Comparison of ENCODE assay signal across 6 cellular contexts in the genomic region with DNA sequence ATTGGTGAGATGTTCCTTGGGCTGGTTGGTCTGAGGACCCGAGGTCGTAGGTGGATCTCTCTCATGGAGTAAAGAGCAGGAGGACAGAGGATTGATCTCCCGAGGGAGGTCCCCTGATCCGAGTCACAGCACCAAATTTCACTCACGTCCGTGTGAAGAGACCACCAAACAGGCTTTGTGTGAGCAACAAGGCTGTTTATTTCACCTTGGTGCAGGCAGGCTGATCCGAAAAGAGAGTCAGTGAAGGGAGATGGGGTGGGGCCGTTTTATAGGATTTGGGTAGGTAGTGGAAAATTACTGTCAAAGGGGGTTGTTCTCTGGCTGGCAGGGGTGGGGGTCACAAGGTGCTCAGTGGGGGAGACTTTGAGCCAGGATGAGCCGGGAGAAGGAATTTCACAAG.
A peak's percentile ranks its signal among the peaks of the same experiment; 100 is the strongest.
DNase-seq lines count a peak whose midpoint lies in the region; ATAC-seq and TF ChIP-seq lines count a peak whose summit lies in the region.
"Not testable (repeated sequence)": the region's sequence is repeated elsewhere in the genome, so short reads cannot be mapped to it uniquely, and the experiment has no call there.

No MANE protein-coding gene starts in this region.

- TF ChIP-seq CTCF in H9 (conservative IDR thresholded peaks at IDR 0.05); endodermal cell (conservative IDR thresholded peaks at IDR 0.05); type B pancreatic cell (conservative IDR thresholded peaks at IDR 0.05): not testable (repeated sequence)

- H3K4ac ChIP-seq in H9 (ENCODE audit: low read depth, low read length); mesendoderm (ENCODE audit: low read depth, low read length): not testable (repeated sequence)

- not testable (repeated sequence) for H2BK120ac ChIP-seq in H9 (ENCODE audit: low read depth, low read length, poor library complexity, severe bottlenecking); mesendoderm (ENCODE audit: low read depth, low read length)

- H3K27ac Mint-ChIP-seq in H9; activated CD8-positive, alpha-beta memory T cell treated with anti-CD3 and anti-CD28 coated beads, Interleukin-2, amount 10 ng/mL, durations not matched to agents 7 days and 5 days; type B pancreatic cell: not testable (repeated sequence)
- peak overlapping the region; percentile 89 for H3K27ac Mint-ChIP-seq in endodermal cell

- H3K4me3 ChIP-seq in endodermal cell (ENCODE audit: low read length); mesendoderm (ENCODE audit: low read length): not testable (repeated sequence)

- H3K27me3 ChIP-seq in H9 (ENCODE audit: insufficient read depth, low read length); endodermal cell (ENCODE audit: control insufficient read depth, insufficient read depth, low read length, poor library complexity, severe bottlenecking); mesendoderm (ENCODE audit: insufficient read depth, low read length, poor library complexity): not testable (repeated sequence)

- not testable (repeated sequence) for H3K4me2 ChIP-seq in H9 (ENCODE audit: insufficient read depth, insufficient read length, low read length); mesendoderm (ENCODE audit: low read length)

- H3K36me3 ChIP-seq in endodermal cell (ENCODE audit: control insufficient read depth, insufficient read depth, low read length); mesendoderm (ENCODE audit: control insufficient read depth, insufficient read depth, low read length): not testable (repeated sequence)

- ATAC-seq in activated CD8-positive, alpha-beta memory T cell treated with anti-CD3 and anti-CD28 coated beads, Interleukin-2, amount 10 ng/mL, durations not matched to agents 7 days and 5 days = not testable (repeated sequence)

- H3K79me1 ChIP-seq in H9 (ENCODE audit: insufficient read depth, low read depth, low read length, poor library complexity, severe bottlenecking); mesendoderm (ENCODE audit: low read length): not testable (repeated sequence)

- H3K56ac ChIP-seq in H9 (ENCODE audit: insufficient read length, low read depth, low read length) = not testable (repeated sequence)
- H3K56ac ChIP-seq in mesendoderm (ENCODE audit: low read length) = peak overlapping the region; percentile 79

- H3K4me1 ChIP-seq in H9 (ENCODE audit: insufficient read depth, low read length); endodermal cell (ENCODE audit: control insufficient read depth, insufficient read depth, low read length); mesendoderm (ENCODE audit: control insufficient read depth, low read depth, low read length): not testable (repeated sequence)

- CTCF ChIA-PET in activated CD8-positive, alpha-beta memory T cell treated with anti-CD3 and anti-CD28 coated beads, Interleukin-2, amount 10 ng/mL, durations not matched to agents 7 days and 5 days (lab: Charles Lee) = not testable (repeated sequence)

- not testable (repeated sequence) for H2BK20ac ChIP-seq in H9 (ENCODE audit: low read depth, low read length, poor library complexity, severe bottlenecking)

- not testable (repeated sequence) for H2BK12ac ChIP-seq in H9 (ENCODE audit: insufficient read length, low read depth, low read length)

- H3K9me3 Mint-ChIP-seq in H9; activated CD8-positive, alpha-beta memory T cell treated with anti-CD3 and anti-CD28 coated beads, Interleukin-2, amount 10 ng/mL, durations not matched to agents 7 days and 5 days (ENCODE audit: low read depth); endodermal cell; type B pancreatic cell: not testable (repeated sequence)

- not testable (repeated sequence) for H3K79me2 ChIP-seq in H9 (ENCODE audit: insufficient read depth, low read length)
- peaks cover 22% of the 10 kb centered on the region for H3K79me2 ChIP-seq in mesendoderm (ENCODE audit: control insufficient read depth, insufficient read depth, low read length)

- no CpG with 5 or more reads among the region's 9 CpGs for WGBS in H9 (ENCODE audit: extremely low coverage, insufficient read length, low lambda C conversion rate)
- WGBS in endodermal cell (ENCODE audit: insufficient coverage in 1 of 2, insufficient read length in 1 of 2), 2 experiments = 62 to 68% methylated on average over 5 to 9 of the region's 9 CpGs
- WGBS in mesendoderm (ENCODE audit: extremely low coverage, insufficient coverage, low lambda C conversion rate) = no CpG with 5 or more reads among the region's 9 CpGs

- not testable (repeated sequence) for H3T11ph ChIP-seq in H9 (ENCODE audit: low read length)

- H4K20me1 ChIP-seq in H9 (ENCODE audit: control insufficient read depth, insufficient read depth, insufficient read length) = not testable (repeated sequence)

- not testable (repeated sequence) for H3K9ac ChIP-seq in H9 (ENCODE audit: extremely low read depth, insufficient read length, low read length); endodermal cell (ENCODE audit: extremely low read depth, low read length, poor library complexity, severe bottlenecking)
- peak overlapping the region; percentile 65 for H3K9ac ChIP-seq in mesendoderm (ENCODE audit: low read length)

- not testable (repeated sequence) for H3K23ac ChIP-seq in H9 (ENCODE audit: insufficient read length, low read depth, low read length); mesendoderm (ENCODE audit: low read length)

- not testable (repeated sequence) for H4K91ac ChIP-seq in H9 (ENCODE audit: insufficient read length, low read depth, low read length)

- not testable (repeated sequence) for H4K5ac ChIP-seq in H9 (ENCODE audit: insufficient read length, low read depth, low read length); mesendoderm (ENCODE audit: low read length)

- H3K27me3 Mint-ChIP-seq in H9 (ENCODE audit: low read depth) (peaks cover 18% of the 10 kb centered on the region), type B pancreatic cell (peaks cover 39% of the 10 kb centered on the region)
- H3K27me3 Mint-ChIP-seq in activated CD8-positive, alpha-beta memory T cell treated with anti-CD3 and anti-CD28 coated beads, Interleukin-2, amount 10 ng/mL, durations not matched to agents 7 days and 5 days; endodermal cell (ENCODE audit: insufficient read depth): not testable (repeated sequence)

- not testable (repeated sequence) for H3K36me3 Mint-ChIP-seq in H9 (ENCODE audit: insufficient read depth in 1 of 3, low read depth in 3 of 3); activated CD8-positive, alpha-beta memory T cell treated with anti-CD3 and anti-CD28 coated beads, Interleukin-2, amount 10 ng/mL, durations not matched to agents 7 days and 5 days; endodermal cell (ENCODE audit: low read depth)
- peaks cover 12% of the 10 kb centered on the region for H3K36me3 Mint-ChIP-seq in type B pancreatic cell

- H3K14ac ChIP-seq in H9 (ENCODE audit: insufficient read depth, low read length) = not testable (repeated sequence)

- H2AK5ac ChIP-seq in H9 (ENCODE audit: insufficient read length, low read length); mesendoderm (ENCODE audit: low read length): not testable (repeated sequence)

- H4K8ac ChIP-seq in H9 (replicated peaks; ENCODE audit: insufficient read length, low read depth, low read length); mesendoderm (ENCODE audit: low read depth, low read length): not testable (repeated sequence)

- H2BK15ac ChIP-seq in H9 (ENCODE audit: low read depth, low read length); mesendoderm (replicated peaks; ENCODE audit: low read depth): not testable (repeated sequence)

- DNase-seq in H9 (peak; percentile 12), endodermal cell (peak; percentile 67), islet precursor cell (peak; percentile 10), mesendoderm (peak; percentile 77), type B pancreatic cell (ENCODE audit: extremely low spot score, unreplicated experiment) (peak; percentile 25)
- DNase-seq in activated CD8-positive, alpha-beta memory T cell treated with anti-CD3 and anti-CD28 coated beads, Interleukin-2, amount 10 ng/mL, durations not matched to agents 7 days and 5 days = peak; percentile 9

- H2AFZ ChIP-seq in H9 (ENCODE audit: low read length) = not testable (repeated sequence)

- not testable (repeated sequence) for H3K27ac ChIP-seq in H9 (ENCODE audit: insufficient read length, low read depth, low read length); endodermal cell (ENCODE audit: low read depth, low read length)
- peak overlapping the region; percentile 67 for H3K27ac ChIP-seq in mesendoderm (ENCODE audit: low read depth, low read length)

- not testable (repeated sequence) for H3K9me3 ChIP-seq in H9 (ENCODE audit: control insufficient read depth, low read depth, low read length); endodermal cell (ENCODE audit: control insufficient read depth, low read length)

- H3K23me2 ChIP-seq in H9 (ENCODE audit: insufficient read length, low read depth, low read length, poor library complexity, severe bottlenecking) = not testable (repeated sequence)

- H3K4me3 Mint-ChIP-seq in H9; activated CD8-positive, alpha-beta memory T cell treated with anti-CD3 and anti-CD28 coated beads, Interleukin-2, amount 10 ng/mL, durations not matched to agents 7 days and 5 days; endodermal cell; type B pancreatic cell: not testable (repeated sequence)

- not testable (repeated sequence) for H3K18ac ChIP-seq in H9 (ENCODE audit: insufficient read length, low read depth, low read length)
- peak overlapping the region; percentile 52 for H3K18ac ChIP-seq in mesendoderm (ENCODE audit: low read length)

- not testable (repeated sequence) for H2BK5ac ChIP-seq in H9 (ENCODE audit: insufficient read length, low read length)
- peak overlapping the region; percentile 50 for H2BK5ac ChIP-seq in mesendoderm (ENCODE audit: low read length)

- not testable (repeated sequence) for H3K4me1 Mint-ChIP-seq in H9; activated CD8-positive, alpha-beta memory T cell treated with anti-CD3 and anti-CD28 coated beads, Interleukin-2, amount 10 ng/mL, durations not matched to agents 7 days and 5 days
- H3K4me1 Mint-ChIP-seq in endodermal cell (peaks cover 35% of the 10 kb centered on the region), type B pancreatic cell (ENCODE audit: unreplicated experiment) (peaks cover 14% of the 10 kb centered on the region)

Comparison
In these comparisons a context has a peak if more than half of its experiments do, and no peak if none do; other contexts are left out.
1. DNase-seq: peak in every context shown above with its lines; median percentile 77 in mesendoderm; 67 in endodermal cell; 25 in type B pancreatic cell; 12 in H9; 10 in islet precursor cell; 9 in activated CD8-positive, alpha-beta memory T cell treated with anti-CD3 and anti-CD28 coated beads, Interleukin-2, amount 10 ng/mL, durations not matched to agents 7 days and 5 days.